Comparison of ENCODE assay signal across 10 cellular contexts in the genomic region with DNA sequence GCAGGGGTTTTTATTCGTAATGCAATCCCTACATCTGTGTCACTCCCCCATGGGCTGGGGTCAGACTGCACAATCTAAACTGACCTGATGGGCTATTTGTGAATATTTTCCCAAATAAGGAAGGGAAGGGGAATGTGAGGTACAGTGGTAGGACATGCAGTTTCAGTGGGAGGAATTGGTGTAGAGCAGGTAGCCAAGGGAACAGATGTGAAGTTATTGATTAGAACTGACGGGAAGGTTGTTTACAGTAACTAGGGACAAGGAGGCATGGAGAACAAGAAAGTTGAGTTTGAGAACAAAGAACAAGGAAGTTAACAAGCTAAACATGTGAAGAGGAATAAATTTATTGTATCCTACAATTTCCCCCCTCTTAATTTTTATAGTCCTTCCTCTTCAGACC.
"Had no signal": no experiment of that assay in that cellular context is flagged by ENCODE, and none has a peak within 500 bp of the region (broad histone marks: within the 10 kb centered on the region; RNA-seq: fewer than 3 reads in every experiment).

No MANE protein-coding gene starts in this region.

- H3K27ac Mint-ChIP-seq: HFFc6, IgD-negative memory B cell had no signal

- H3K9me3 ChIP-seq: HAP-1 had no signal

- DNase-seq: GM23248, GOT3, H7, HFFc6, KBM-7 had no signal

- H3K4me3 Mint-ChIP-seq: HFFc6 had no signal

- H3K27ac ChIP-seq: GM23248, HL-60 had no signal

- H3K9me3 Mint-ChIP-seq: HFFc6 had no signal

- H3K36me3 Mint-ChIP-seq: IgD-negative memory B cell had no signal

- H3K4me1 ChIP-seq: HAP-1 had no signal

- H3K4me1 Mint-ChIP-seq: IgD-negative memory B cell had no signal

- H3K4me3 ChIP-seq: GM23248, HAP-1 had no signal

- H3K36me3 ChIP-seq: HAP-1 had no signal

- ATAC-seq: HCT116, HepG2 had no signal
